ENCODE assay signal across 10 cellular contexts in genomic region chrX:119145241-119145653, GRCh38. TPM values are rescaled to one million over a fixed set of nuclear protein-coding genes. Genes with fewer than 3 reads are reported as not detected.
DNase-seq lines count a peak whose midpoint lies in the region; ATAC-seq and TF ChIP-seq lines count a peak whose summit lies in the region.
"Had no signal": no experiment of that assay in that cellular context is flagged by ENCODE, and none has a peak within 500 bp of the region (broad histone marks: within the 10 kb centered on the region; RNA-seq: fewer than 3 reads in every experiment).

No MANE protein-coding gene starts in this region.

- no peaks in the 10 kb centered on the region for H3F3A ChIP-seq in PC-3 (ENCODE audit: low read length, unreplicated experiment)

- no peaks in the 10 kb centered on the region for H3K9me2 ChIP-seq in PC-3 (replicated peaks; ENCODE audit: low read length)

- H3K4me1 Mint-ChIP-seq in type B pancreatic cell (ENCODE audit: unreplicated experiment): no peaks in the 10 kb centered on the region

- no peak overlapping the region for H3K4me2 ChIP-seq in PC-3 (ENCODE audit: low read length)

- H3K36me3 ChIP-seq in right atrium auricular region (no peaks in the 10 kb centered on the region), PC-3 (ENCODE audit: low read depth, low read length) (no peaks in the 10 kb centered on the region)

- H3K27ac ChIP-seq in right atrium auricular region (no peak overlapping the region), PC-3 (ENCODE audit: low read length) (no peak overlapping the region)

- no peak overlapping the region for H3K4me3 Mint-ChIP-seq in type B pancreatic cell

- H3K27ac Mint-ChIP-seq in type B pancreatic cell: no peak overlapping the region

- no peaks in the 10 kb centered on the region for H3K27me3 ChIP-seq in right atrium auricular region
- H3K27me3 ChIP-seq in PC-3 (ENCODE audit: low read length): no peaks in the 10 kb centered on the region

- peak; percentile 66 for ATAC-seq in Right ventricle myocardium superior (ENCODE audit: poor library complexity)
- peak; percentile 76 for ATAC-seq in PC-3
- ATAC-seq in GM21381 (IDR thresholded peaks at IDR 0.05; ENCODE audit: unreplicated experiment): no peak
- ATAC-seq in HG03175 (IDR thresholded peaks at IDR 0.05; ENCODE audit: unreplicated experiment): no peak

- no peaks in the 10 kb centered on the region for H3K79me2 ChIP-seq in PC-3 (ENCODE audit: low read length)

- no peak for DNase-seq in Right ventricle myocardium superior
- DNase-seq in right atrium auricular region (ENCODE audit: low spot score): no peak
- peak; percentile 62 for DNase-seq in PC-3
- DNase-seq in fibroblast of pulmonary artery (ENCODE audit: low read depth): peak; percentile 32
- no peak for DNase-seq in type B pancreatic cell (ENCODE audit: extremely low spot score, unreplicated experiment)
- no peak for DNase-seq in NCI-H187 (lab: John Stamatoyannopoulos, UW)

- POLR2A ChIA-PET in PC-3 (lab: Charles Lee; ENCODE audit: unreplicated experiment): no interaction called here

- BruUV-seq in PC-3 (replicated peaks; lab: Mats Ljungman, UMichigan): no TSS peak

- H2AFZ ChIP-seq in PC-3 (ENCODE audit: low read length): no peak overlapping the region

- H3K36me3 Mint-ChIP-seq in type B pancreatic cell: no peaks in the 10 kb centered on the region

- no peaks in the 10 kb centered on the region for H3K4me1 ChIP-seq in right atrium auricular region
- no peaks in the 10 kb centered on the region for H3K4me1 ChIP-seq in PC-3 (ENCODE audit: insufficient read depth, low read length)

- H3K4me3 ChIP-seq in right atrium auricular region: no peak overlapping the region
- H3K4me3 ChIP-seq in PC-3 (ENCODE audit: low read length): no peak overlapping the region
- no peak overlapping the region for H3K4me3 ChIP-seq in fibroblast of pulmonary artery (replicated peaks; ENCODE audit: low read depth, low read length)

- H3K27me3 Mint-ChIP-seq in type B pancreatic cell: no peaks in the 10 kb centered on the region

- no peak overlapping the region for H3K9ac ChIP-seq in PC-3 (ENCODE audit: low read length)

- no peaks in the 10 kb centered on the region for H3K9me3 Mint-ChIP-seq in type B pancreatic cell

- CTCF ChIA-PET in PC-3 (lab: Charles Lee): no interaction called here

- intact Hi-C loops in Right ventricle myocardium superior (cut with DNase I): loop anchor here (5.0 kb wide), 1 partner anchor 72 kb away; no protein-coding TSS in a partner anchor
- intact Hi-C loops in PC-3 (cut with micrococcal nuclease): loop anchor here (1.0 to 2.0 kb wide), 3 partner anchors 36 to 74 kb away; no protein-coding TSS in a partner anchor

- no peaks in the 10 kb centered on the region for H3K9me3 ChIP-seq in right atrium auricular region
- H3K9me3 ChIP-seq in PC-3 (ENCODE audit: low read length): no peaks in the 10 kb centered on the region

- H4K20me1 ChIP-seq in PC-3 (ENCODE audit: low read length): no peaks in the 10 kb centered on the region

- TF ChIP-seq CTCF in right atrium auricular region (IDR thresholded peaks at IDR 0.05) (peak in 1 of 2 donors; percentile 56), PC-3 (conservative IDR thresholded peaks at IDR 0.05; ENCODE audit: low read depth, low read length) (peak; percentile 74), fibroblast of pulmonary artery (IDR thresholded peaks at IDR 0.05; ENCODE audit: low read length, missing control alignments) (peak; percentile 61), type B pancreatic cell (conservative IDR thresholded peaks at IDR 0.05) (peak; percentile 63)

RNA-seq across cellular contexts. Expression of gene KIAA1210, which starts 17.6 kb away (rescaled TPM):
- total RNA-seq in Right ventricle myocardium superior (not detected), right atrium auricular region (under 1 TPM in 1 of 2 donors, not detected in 1; 0.04 TPM), PC-3 (2014; rRNA removed) (0.07 and 0.12 TPM in 2 replicates), type B pancreatic cell (ENCODE audit: low replicate concordance) (not detected in 2 replicates)
- total RNA-seq: G401, mesenteric fat pad had no signal

Comparison
In these comparisons a context has a peak if more than half of its experiments do, and no peak if none do; other contexts are left out.
1. ATAC-seq: peak in Right ventricle myocardium superior (single experiment) and PC-3 (single experiment); none in GM21381 (single experiment) and HG03175 (single experiment).
2. DNase-seq: peak in PC-3 (single experiment) and fibroblast of pulmonary artery (single experiment); none in Right ventricle myocardium superior (single experiment), right atrium auricular region (single experiment), type B pancreatic cell (single experiment) and NCI-H187 (0 of 2).